ENCODE assay signal across 19 cellular contexts in the genomic region with DNA sequence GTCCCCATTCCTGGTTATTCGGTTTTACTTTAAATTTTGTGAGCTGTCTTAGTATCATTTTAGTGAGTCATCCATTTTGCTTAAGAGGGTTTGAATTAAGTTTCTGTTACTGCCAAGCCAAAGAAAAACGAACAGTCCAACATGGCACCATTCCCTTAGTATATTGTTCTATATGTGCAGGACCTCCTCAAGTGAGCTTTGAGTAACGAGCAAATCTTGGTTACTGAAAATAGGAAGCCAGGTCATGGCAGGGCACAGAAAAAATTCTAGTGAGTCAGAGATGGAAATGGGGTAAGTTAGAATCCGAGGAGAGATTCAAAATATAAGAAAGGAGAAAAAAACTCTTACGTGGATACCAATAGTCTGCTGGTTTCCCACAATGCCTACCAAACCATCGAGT.
"Had no signal": no experiment of that assay in that cellular context is flagged by ENCODE, and none has a peak within 500 bp of the region (broad histone marks: within the 10 kb centered on the region; RNA-seq: fewer than 3 reads in every experiment).

No MANE protein-coding gene starts in this region.

- H3K9me3 ChIP-seq: breast epithelium, left lung, testis, upper lobe of right lung had no signal

- H3K4me3 ChIP-seq: breast epithelium, left lung, skin epidermis, testis, upper lobe of right lung had no signal

- DNase-seq: activated CD4-positive, alpha-beta T cell treated with anti-CD3 and anti-CD28 coated beads, Interleukin-2, amount 10 ng/mL, durations not matched to agents 24 days and 14 days; activated naive CD4-positive, alpha-beta T cell treated with anti-CD3 and anti-CD28 coated beads, Interleukin-2, amount 10 ng/mL, durations not matched to agents 7 days and 5 days; activated T-cell treated with anti-CD3 and anti-CD28 coated beads for 4 hours; amniotic stem cell; effector CD8-positive, alpha-beta T cell; foreskin fibroblast; head of caudate nucleus; islet precursor cell; left lung; mesendoderm; retina; stimulated activated CD4-positive, alpha-beta T cell treated with anti-CD3 and anti-CD28 coated beads, Interleukin-4, amount 100 ng/mL, for 4 hours; stimulated activated naive CD8-positive, alpha-beta T cell treated with anti-CD3 and anti-CD28 coated beads, Interleukin-15, amount 100 ng/mL, for 72 hours; T1000; testis; upper lobe of right lung had no signal

- H3K4me1 ChIP-seq: breast epithelium, left lung, testis, upper lobe of right lung had no signal

- H3K36me3 ChIP-seq: breast epithelium, left lung, upper lobe of right lung had no signal

- H3K27ac ChIP-seq: breast epithelium, left lung, skin epidermis, testis, upper lobe of right lung had no signal

- H3K27me3 ChIP-seq: breast epithelium, left lung, testis, upper lobe of right lung had no signal

- ATAC-seq: activated T-helper 17 cell treated with anti-CD3 and anti-CD28 coated beads, Interleukin-2, amount 50 U/mL, for 72 hours; left lung; stimulated activated naive CD8-positive, alpha-beta T cell treated with anti-CD3 and anti-CD28 coated beads, Interleukin-15, amount 100 ng/mL, for 72 hours; upper lobe of right lung had no signal
